1 cellular context compared by ENCODE assay signal in the genomic region with DNA sequence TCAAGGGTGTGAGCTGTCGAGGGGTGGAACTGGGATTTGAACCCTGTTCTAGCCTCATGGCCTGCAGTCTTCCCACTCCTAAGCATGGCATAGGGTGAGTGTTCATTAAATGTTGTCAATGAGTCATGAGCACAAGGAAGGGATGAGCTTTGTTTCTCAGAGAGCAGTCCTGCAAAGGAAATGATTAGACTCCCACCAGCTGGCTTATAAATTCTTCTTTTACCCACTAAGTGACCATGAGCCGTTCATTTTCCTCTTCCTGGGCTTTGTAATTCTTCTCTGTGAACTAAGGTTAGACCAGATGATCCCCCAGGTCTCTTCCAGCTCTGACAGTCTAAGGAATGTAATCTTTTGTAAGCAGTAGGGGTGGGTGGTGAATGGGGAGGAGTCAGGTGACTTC.
TF ChIP-seq lines count a peak whose summit lies in the region.

No MANE protein-coding gene starts in this region.

TF ChIP-seq in endothelial cell of umbilical vein, 7 proteins besides CTCF, POLR2A, EP300 and RAD21:
- no peak for TF ChIP-seq POLR2AphosphoS5 (IDR thresholded peaks at IDR 0.05; ENCODE audit: insufficient read depth, low read depth, low read length)
- TF ChIP-seq FOS (IDR thresholded peaks at IDR 0.05; ENCODE audit: borderline replicate concordance, insufficient read depth, low read length): peak; percentile 75
- TF ChIP-seq, protein P1, sequence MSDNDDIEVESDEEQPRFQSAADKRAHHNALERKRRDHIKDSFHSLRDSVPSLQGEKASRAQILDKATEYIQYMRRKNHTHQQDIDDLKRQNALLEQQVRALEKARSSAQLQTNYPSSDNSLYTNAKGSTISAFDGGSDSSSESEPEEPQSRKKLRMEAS (IDR thresholded peaks at IDR 0.05; ENCODE audit: insufficient read depth, insufficient read length): no peak
- TF ChIP-seq MYC (IDR thresholded peaks at IDR 0.05; ENCODE audit: low read depth, low read length): no peak
